14 cellular contexts compared by ENCODE assay signal in genomic region chr16:73778872-73779271, GRCh38.
A peak's percentile ranks its signal among the peaks of the same experiment; 100 is the strongest.
DNase-seq lines count a peak whose midpoint lies in the region; ATAC-seq and TF ChIP-seq lines count a peak whose summit lies in the region.
"Had no signal": no experiment of that assay in that cellular context is flagged by ENCODE, and none has a peak within 500 bp of the region (broad histone marks: within the 10 kb centered on the region; RNA-seq: fewer than 3 reads in every experiment).

No MANE protein-coding gene starts in this region.

- TF ChIP-seq POLR2A in GM18505 (IDR thresholded peaks at IDR 0.05; ENCODE audit: borderline replicate concordance, extremely low read depth, insufficient read depth, insufficient read length), result no peak

- ATAC-seq in HG02870 (IDR thresholded peaks at IDR 0.05; ENCODE audit: unreplicated experiment), result no peak
- no peak for ATAC-seq in GM18505 (IDR thresholded peaks at IDR 0.05; ENCODE audit: unreplicated experiment)
- ATAC-seq: HepG2 had no signal

- DNase-seq in DMS 273 treated with DMSO at 0.1 percent for 48 hours (lab: John Stamatoyannopoulos, UW) (peak; percentile 70), NCI-H2171 (lab: John Stamatoyannopoulos, UW) (peak; percentile 13), NCI-H524 (lab: John Stamatoyannopoulos, UW) (peak; percentile 34 to 79), DMS114 treated with DMSO at 0.1 percent for 48 hours (lab: John Stamatoyannopoulos, UW; ENCODE audit: unreplicated experiment) (no peak)
- DNase-seq: C1 segment of cervical spinal cord; CD4-positive, CD25-positive, alpha-beta regulatory T cell; CD8-positive, alpha-beta memory T cell; COR-L47; DMS79 treated with DMSO at 0.1 percent for 48 hours; GF-D8; H9 had no signal
